27 cellular contexts compared by ENCODE assay signal in the genomic region with DNA sequence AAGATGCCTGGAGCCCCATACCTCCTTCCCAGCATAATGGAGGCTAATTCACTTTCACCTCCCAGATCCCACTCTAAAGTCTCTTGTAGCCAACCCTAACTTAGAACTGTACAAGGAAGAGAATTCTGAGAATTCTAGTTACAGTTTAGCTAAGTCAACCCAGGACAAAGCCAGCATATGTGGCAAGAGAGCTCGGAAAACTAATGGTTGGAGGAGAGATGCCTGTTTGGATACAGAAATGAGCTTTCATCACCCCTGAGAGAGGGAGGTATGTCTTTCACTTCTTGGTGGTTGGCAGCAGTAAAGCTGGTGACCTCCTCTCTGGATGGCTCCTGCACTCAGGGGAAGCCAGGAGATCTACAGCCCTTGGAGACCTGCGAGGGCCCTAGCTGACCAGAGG.
"Had no signal": no experiment of that assay in that cellular context is flagged by ENCODE, and none has a peak within 500 bp of the region (broad histone marks: within the 10 kb centered on the region; RNA-seq: fewer than 3 reads in every experiment).

No MANE protein-coding gene starts in this region.

- H3K27me3 Mint-ChIP-seq: activated B cell treated with CpG ODN at 0.5 μM for 24 hours; activated CD4-positive, alpha-beta T cell treated with anti-CD3 and anti-CD28 coated beads for 36 hours; activated naive CD8-positive, alpha-beta T cell treated with anti-CD3 and anti-CD28 coated beads for 36 hours; activated T-cell treated with anti-CD3 and anti-CD28 coated beads, Interleukin-2, amount 50 U/mL, for 24 hours had no signal

- H3K9me3 ChIP-seq: left ventricle myocardium inferior, spleen, testis, vagina had no signal

- DNase-seq: activated B cell treated with CpG ODN at 0.5 μM for 24 hours; activated CD4-positive, alpha-beta T cell treated with anti-CD3 and anti-CD28 coated beads for 36 hours; activated CD4-positive, alpha-beta T cell treated with anti-CD3 and anti-CD28 coated beads, Interleukin-2, amount 50 U/mL, for 4 hours; activated CD8-positive, alpha-beta memory T cell treated with anti-CD3 and anti-CD28 coated beads for 24 hours; activated CD8-positive, alpha-beta memory T cell treated with anti-CD3 and anti-CD28 coated beads, Interleukin-2, amount 50 U/mL, for 4 hours; activated naive CD4-positive, alpha-beta T cell treated with Interleukin-2 at 50 U/mL for 16 hours; activated naive CD8-positive, alpha-beta T cell treated with anti-CD3 and anti-CD28 coated beads for 36 hours; activated T-cell treated with anti-CD3 and anti-CD28 coated beads, Interleukin-2, amount 50 U/mL, for 24 hours; amniotic stem cell; endodermal cell; glutamatergic neuron; hippocampal formation; left ventricle myocardium inferior; nucleus accumbens; posterior cingulate gyrus; retina; spleen; stimulated activated CD4-positive, alpha-beta T cell treated with anti-CD3 and anti-CD28 coated beads, Interleukin-4, amount 100 ng/mL, for 1 hour; stimulated activated naive CD4-positive, alpha-beta T cell; T-helper 9 cell; testis had no signal

- ATAC-seq: activated CD4-positive, alpha-beta T cell treated with anti-CD3 and anti-CD28 coated beads for 36 hours had no signal

- H3K27ac Mint-ChIP-seq: activated B cell treated with CpG ODN at 0.5 μM for 24 hours; activated CD4-positive, alpha-beta T cell treated with anti-CD3 and anti-CD28 coated beads for 36 hours; activated naive CD8-positive, alpha-beta T cell treated with anti-CD3 and anti-CD28 coated beads for 36 hours; activated T-cell treated with anti-CD3 and anti-CD28 coated beads, Interleukin-2, amount 50 U/mL, for 24 hours; activated T-helper 2 cell treated with anti-CD3 and anti-CD28 coated beads, Interferon-gamma antibody, Interleukin-2, Interleukin-4, amounts not matched to agents 10 μg/mL and 5 μg/mL and 100 μg/mL, durations not matched to agents 14 hours and 24 hours and 36 hours; endodermal cell; mesothelial cell of epicardium; type B pancreatic cell had no signal

- H3K4me3 ChIP-seq: coronary artery, left ventricle myocardium inferior, spleen, testis, vagina had no signal

- H3K27me3 ChIP-seq: spleen, testis, vagina had no signal

- H3K27ac ChIP-seq: coronary artery, epithelial cell of prostate, left ventricle myocardium inferior, spleen, testis, vagina had no signal

- H3K4me1 Mint-ChIP-seq: activated B cell treated with CpG ODN at 0.5 μM for 24 hours, endodermal cell had no signal

- H3K36me3 ChIP-seq: left ventricle myocardium inferior, spleen, vagina had no signal

- H3K4me3 Mint-ChIP-seq: activated B cell treated with CpG ODN at 0.5 μM for 24 hours; activated CD4-positive, alpha-beta T cell treated with anti-CD3 and anti-CD28 coated beads for 36 hours; activated naive CD8-positive, alpha-beta T cell treated with anti-CD3 and anti-CD28 coated beads for 36 hours; activated T-cell treated with anti-CD3 and anti-CD28 coated beads, Interleukin-2, amount 50 U/mL, for 24 hours; endodermal cell; mesothelial cell of epicardium; type B pancreatic cell had no signal

- H3K4me1 ChIP-seq: left ventricle myocardium inferior, spleen, testis had no signal

- H3K9me3 Mint-ChIP-seq: activated B cell treated with CpG ODN at 0.5 μM for 24 hours; activated naive CD8-positive, alpha-beta T cell treated with anti-CD3 and anti-CD28 coated beads for 36 hours; endodermal cell; mesothelial cell of epicardium had no signal

- H3K36me3 Mint-ChIP-seq: mesothelial cell of epicardium, type B pancreatic cell had no signal
